ENCODE assay signal across 1 cellular context in genomic region chr15:100716456-100717085, GRCh38.
TF ChIP-seq lines count a peak whose summit lies in the region.

No MANE protein-coding gene starts in this region.

TF ChIP-seq in HepG2, 621 proteins besides CTCF, POLR2A, EP300 and RAD21 (continued from another document):
- TF ChIP-seq LRRFIP1 (CRISPR knock-in tag; conservative IDR thresholded peaks at IDR 0.05) (no peak), RNF219 (CRISPR knock-in tag; IDR thresholded peaks at IDR 0.05) (no peak), SRY (CRISPR knock-in tag; IDR thresholded peaks at IDR 0.05) (0 out of 2 replicates have a peak, but pooled peaks have one; percentile 30), MIXL1 (CRISPR knock-in tag; IDR thresholded peaks at IDR 0.05) (0 out of 2 replicates have a peak, but pooled peaks have one; percentile 23)
